1 cellular context compared by ENCODE assay signal in the genomic region with DNA sequence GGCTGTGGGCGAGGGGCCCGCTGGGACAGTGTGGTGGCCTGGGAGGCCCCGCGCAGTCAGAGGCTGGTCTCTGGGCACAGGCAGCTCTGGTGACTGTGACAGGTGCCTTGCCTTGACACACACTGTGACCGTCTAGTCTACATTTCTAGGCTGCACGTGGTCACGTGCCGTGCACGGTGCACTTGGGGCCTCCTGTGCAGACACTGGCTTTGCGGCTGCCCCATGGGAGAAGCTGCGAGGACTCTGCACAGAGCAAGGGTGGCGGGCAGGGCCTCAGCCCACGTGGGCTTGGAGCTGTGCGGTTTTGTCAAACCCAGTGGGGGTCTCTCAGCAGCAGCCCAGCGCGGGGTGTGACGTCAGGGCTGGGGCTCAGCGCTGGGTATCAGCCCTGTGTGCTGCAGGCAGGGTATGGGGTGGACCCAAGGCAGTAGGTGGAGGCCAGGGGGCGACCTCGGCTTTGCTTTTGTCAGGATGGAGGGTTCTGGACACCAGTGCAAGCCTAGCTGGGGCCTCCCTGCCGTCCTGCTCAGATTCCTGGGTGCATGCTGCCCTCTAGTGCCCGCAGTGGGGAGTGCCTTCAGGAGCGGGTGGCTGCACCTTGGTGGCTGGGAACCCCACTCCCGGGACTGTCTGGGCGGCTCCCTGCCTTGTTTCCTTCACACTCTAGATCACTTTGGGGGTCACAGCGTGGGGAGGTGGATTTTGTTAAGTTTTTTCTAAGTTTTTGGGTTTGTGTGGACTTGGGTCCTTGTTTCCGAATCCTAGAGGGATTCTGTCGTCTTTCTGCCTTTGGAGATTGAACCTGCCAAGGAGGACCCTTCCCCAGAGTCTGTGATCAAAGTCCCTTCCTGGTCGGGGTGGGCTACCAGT.
TF ChIP-seq lines count a peak whose summit lies in the region.

No MANE protein-coding gene starts in this region.

TF ChIP-seq in HepG2, 621 proteins besides CTCF, POLR2A, EP300 and RAD21 (continued from another document and continues in another):
- TF ChIP-seq THAP9 (CRISPR knock-in tag; IDR thresholded peaks at IDR 0.05; ENCODE audit: borderline replicate concordance): 0 out of 2 replicates have a peak, but pooled peaks have one; percentile 25
- TF ChIP-seq, protein P1, sequence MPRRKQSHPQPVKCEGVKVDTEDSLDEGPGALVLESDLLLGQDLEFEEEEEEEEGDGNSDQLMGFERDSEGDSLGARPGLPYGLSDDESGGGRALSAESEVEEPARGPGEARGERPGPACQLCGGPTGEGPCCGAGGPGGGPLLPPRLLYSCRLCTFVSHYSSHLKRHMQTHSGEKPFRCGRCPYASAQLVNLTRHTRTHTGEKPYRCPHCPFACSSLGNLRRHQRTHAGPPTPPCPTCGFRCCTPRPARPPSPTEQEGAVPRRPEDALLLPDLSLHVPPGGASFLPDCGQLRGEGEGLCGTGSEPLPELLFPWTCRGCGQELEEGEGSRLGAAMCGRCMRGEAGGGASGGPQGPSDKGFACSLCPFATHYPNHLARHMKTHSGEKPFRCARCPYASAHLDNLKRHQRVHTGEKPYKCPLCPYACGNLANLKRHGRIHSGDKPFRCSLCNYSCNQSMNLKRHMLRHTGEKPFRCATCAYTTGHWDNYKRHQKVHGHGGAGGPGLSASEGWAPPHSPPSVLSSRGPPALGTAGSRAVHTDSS (CRISPR knock-in tag; conservative IDR thresholded peaks at IDR 0.05): no peak
- TF ChIP-seq, protein P2, sequence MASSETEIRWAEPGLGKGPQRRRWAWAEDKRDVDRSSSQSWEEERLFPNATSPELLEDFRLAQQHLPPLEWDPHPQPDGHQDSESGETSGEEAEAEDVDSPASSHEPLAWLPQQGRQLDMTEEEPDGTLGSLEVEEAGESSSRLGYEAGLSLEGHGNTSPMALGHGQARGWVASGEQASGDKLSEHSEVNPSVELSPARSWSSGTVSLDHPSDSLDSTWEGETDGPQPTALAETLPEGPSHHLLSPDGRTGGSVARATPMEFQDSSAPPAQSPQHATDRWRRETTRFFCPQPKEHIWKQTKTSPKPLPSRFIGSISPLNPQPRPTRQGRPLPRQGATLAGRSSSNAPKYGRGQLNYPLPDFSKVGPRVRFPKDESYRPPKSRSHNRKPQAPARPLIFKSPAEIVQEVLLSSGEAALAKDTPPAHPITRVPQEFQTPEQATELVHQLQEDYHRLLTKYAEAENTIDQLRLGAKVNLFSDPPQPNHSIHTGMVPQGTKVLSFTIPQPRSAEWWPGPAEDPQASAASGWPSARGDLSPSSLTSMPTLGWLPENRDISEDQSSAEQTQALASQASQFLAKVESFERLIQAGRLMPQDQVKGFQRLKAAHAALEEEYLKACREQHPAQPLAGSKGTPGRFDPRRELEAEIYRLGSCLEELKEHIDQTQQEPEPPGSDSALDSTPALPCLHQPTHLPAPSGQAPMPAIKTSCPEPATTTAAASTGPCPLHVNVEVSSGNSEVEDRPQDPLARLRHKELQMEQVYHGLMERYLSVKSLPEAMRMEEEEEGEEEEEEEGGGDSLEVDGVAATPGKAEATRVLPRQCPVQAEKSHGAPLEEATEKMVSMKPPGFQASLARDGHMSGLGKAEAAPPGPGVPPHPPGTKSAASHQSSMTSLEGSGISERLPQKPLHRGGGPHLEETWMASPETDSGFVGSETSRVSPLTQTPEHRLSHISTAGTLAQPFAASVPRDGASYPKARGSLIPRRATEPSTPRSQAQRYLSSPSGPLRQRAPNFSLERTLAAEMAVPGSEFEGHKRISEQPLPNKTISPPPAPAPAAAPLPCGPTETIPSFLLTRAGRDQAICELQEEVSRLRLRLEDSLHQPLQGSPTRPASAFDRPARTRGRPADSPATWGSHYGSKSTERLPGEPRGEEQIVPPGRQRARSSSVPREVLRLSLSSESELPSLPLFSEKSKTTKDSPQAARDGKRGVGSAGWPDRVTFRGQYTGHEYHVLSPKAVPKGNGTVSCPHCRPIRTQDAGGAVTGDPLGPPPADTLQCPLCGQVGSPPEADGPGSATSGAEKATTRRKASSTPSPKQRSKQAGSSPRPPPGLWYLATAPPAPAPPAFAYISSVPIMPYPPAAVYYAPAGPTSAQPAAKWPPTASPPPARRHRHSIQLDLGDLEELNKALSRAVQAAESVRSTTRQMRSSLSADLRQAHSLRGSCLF (CRISPR knock-in tag; IDR thresholded peaks at IDR 0.05; ENCODE audit: borderline replicate concordance): no peak
- TF ChIP-seq KDM6A (CRISPR knock-in tag; IDR thresholded peaks at IDR 0.05; ENCODE audit: low read depth): no peak
- TF ChIP-seq, protein P3, sequence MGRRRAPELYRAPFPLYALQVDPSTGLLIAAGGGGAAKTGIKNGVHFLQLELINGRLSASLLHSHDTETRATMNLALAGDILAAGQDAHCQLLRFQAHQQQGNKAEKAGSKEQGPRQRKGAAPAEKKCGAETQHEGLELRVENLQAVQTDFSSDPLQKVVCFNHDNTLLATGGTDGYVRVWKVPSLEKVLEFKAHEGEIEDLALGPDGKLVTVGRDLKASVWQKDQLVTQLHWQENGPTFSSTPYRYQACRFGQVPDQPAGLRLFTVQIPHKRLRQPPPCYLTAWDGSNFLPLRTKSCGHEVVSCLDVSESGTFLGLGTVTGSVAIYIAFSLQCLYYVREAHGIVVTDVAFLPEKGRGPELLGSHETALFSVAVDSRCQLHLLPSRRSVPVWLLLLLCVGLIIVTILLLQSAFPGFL (CRISPR knock-in tag; IDR thresholded peaks at IDR 0.05): no peak
- no peak for TF ChIP-seq AGO1 (IDR thresholded peaks at IDR 0.05; ENCODE audit: low read depth, low read length, poor library complexity, severe bottlenecking)
- 0 out of 2 replicates have a peak, but pooled peaks have one; percentile 54 for TF ChIP-seq MTF2 (CRISPR knock-in tag; IDR thresholded peaks at IDR 0.05; ENCODE audit: borderline replicate concordance)
- TF ChIP-seq, protein P4, sequence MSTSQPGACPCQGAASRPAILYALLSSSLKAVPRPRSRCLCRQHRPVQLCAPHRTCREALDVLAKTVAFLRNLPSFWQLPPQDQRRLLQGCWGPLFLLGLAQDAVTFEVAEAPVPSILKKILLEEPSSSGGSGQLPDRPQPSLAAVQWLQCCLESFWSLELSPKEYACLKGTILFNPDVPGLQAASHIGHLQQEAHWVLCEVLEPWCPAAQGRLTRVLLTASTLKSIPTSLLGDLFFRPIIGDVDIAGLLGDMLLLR (CRISPR knock-in tag; IDR thresholded peaks at IDR 0.05): peak; percentile 73; the same call in 1 of the 2 replicates
- TF ChIP-seq MYNN (CRISPR knock-in tag; IDR thresholded peaks at IDR 0.05; ENCODE audit: low read depth): 0 out of 2 replicates have a peak, but pooled peaks have one; percentile 46
- TF ChIP-seq KLF16 (CRISPR knock-in tag; IDR thresholded peaks at IDR 0.05): 0 out of 4 replicates have a peak, but pooled peaks of 1 of the 2 experiments have one; percentile 19
- no peak for TF ChIP-seq MIER3 (CRISPR knock-in tag; IDR thresholded peaks at IDR 0.05; ENCODE audit: borderline replicate concordance)
- no peak for TF ChIP-seq UBTF (CRISPR knock-in tag; IDR thresholded peaks at IDR 0.05)
- no peak for TF ChIP-seq SALL2 (CRISPR knock-in tag; IDR thresholded peaks at IDR 0.05)
- TF ChIP-seq, protein P5, sequence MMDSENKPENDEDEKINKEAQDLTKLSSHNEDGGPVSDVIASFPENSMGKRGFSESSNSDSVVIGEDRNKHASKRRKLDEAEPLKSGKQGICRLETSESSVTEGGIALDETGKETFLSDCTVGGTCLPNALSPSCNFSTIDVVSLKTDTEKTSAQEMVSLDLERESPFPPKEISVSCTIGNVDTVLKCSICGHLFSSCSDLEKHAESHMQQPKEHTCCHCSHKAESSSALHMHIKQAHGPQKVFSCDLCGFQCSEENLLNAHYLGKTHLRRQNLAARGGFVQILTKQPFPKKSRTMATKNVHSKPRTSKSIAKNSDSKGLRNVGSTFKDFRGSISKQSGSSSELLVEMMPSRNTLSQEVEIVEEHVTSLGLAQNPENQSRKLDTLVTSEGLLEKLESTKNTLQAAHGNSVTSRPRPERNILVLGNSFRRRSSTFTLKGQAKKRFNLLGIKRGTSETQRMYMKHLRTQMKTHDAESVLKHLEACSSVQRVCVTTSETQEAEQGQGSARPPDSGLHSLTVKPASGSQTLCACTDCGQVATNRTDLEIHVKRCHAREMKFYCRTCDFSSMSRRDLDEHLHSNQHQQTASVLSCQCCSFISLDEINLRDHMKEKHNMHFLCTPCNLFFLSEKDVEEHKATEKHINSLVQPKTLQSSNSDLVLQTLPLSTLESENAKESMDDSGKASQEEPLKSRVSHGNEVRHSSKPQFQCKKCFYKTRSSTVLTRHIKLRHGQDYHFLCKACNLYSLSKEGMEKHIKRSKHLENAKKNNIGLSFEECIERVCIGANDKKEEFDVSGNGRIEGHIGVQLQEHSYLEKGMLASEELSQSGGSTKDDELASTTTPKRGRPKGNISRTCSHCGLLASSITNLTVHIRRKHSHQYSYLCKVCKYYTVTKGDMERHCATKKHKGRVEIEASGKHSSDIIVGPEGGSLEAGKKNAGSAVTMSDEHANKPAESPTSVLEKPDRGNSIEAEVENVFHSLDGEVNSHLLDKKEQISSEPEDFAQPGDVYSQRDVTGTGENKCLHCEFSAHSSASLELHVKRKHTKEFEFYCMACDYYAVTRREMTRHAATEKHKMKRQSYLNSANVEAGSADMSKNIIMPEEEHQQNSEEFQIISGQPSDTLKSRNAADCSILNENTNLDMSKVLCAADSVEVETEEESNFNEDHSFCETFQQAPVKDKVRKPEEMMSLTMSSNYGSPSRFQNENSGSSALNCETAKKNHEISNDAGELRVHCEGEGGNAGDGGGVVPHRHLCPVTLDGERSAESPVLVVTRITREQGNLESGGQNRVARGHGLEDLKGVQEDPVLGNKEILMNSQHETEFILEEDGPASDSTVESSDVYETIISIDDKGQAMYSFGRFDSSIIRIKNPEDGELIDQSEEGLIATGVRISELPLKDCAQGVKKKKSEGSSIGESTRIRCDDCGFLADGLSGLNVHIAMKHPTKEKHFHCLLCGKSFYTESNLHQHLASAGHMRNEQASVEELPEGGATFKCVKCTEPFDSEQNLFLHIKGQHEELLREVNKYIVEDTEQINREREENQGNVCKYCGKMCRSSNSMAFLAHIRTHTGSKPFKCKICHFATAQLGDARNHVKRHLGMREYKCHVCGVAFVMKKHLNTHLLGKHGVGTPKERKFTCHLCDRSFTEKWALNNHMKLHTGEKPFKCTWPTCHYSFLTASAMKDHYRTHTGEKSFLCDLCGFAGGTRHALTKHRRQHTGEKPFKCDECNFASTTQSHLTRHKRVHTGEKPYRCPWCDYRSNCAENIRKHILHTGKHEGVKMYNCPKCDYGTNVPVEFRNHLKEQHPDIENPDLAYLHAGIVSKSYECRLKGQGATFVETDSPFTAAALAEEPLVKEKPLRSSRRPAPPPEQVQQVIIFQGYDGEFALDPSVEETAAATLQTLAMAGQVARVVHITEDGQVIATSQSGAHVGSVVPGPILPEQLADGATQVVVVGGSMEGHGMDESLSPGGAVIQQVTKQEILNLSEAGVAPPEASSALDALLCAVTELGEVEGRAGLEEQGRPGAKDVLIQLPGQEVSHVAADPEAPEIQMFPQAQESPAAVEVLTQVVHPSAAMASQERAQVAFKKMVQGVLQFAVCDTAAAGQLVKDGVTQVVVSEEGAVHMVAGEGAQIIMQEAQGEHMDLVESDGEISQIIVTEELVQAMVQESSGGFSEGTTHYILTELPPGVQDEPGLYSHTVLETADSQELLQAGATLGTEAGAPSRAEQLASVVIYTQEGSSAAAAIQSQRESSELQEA (CRISPR knock-in tag; IDR thresholded peaks at IDR 0.05; ENCODE audit: not compliant biosample characterization): no peak
- peak; percentile 65; the same call in 1 of the 2 replicates for TF ChIP-seq FOXC1 (CRISPR knock-in tag; IDR thresholded peaks at IDR 0.05; ENCODE audit: borderline replicate concordance)
- no peak for TF ChIP-seq BRF2 (CRISPR knock-in tag; IDR thresholded peaks at IDR 0.05)
- TF ChIP-seq ZNF430 (CRISPR knock-in tag; IDR thresholded peaks at IDR 0.05): no peak
- TF ChIP-seq IKZF4 (CRISPR knock-in tag; IDR thresholded peaks at IDR 0.05; ENCODE audit: borderline replicate concordance, low read depth, not compliant biosample characterization): no peak
- no peak for TF ChIP-seq SAFB2 (CRISPR knock-in tag; IDR thresholded peaks at IDR 0.05; ENCODE audit: borderline replicate concordance, low read depth)
- no peak for TF ChIP-seq RXRB (CRISPR knock-in tag; IDR thresholded peaks at IDR 0.05; ENCODE audit: borderline replicate concordance)
- TF ChIP-seq, protein P6, sequence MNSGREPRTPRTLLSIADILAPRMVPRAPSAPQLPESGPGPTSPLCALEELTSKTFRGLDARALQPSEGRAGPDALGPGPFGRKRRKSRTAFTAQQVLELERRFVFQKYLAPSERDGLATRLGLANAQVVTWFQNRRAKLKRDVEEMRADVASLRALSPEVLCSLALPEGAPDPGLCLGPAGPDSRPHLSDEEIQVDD (CRISPR knock-in tag; IDR thresholded peaks at IDR 0.05; ENCODE audit: borderline replicate concordance): 0 out of 2 replicates have a peak, but pooled peaks have one; percentile 17
